Comparison of ENCODE assay signal across 29 cellular contexts in genomic region chr16:28905229-28905754, GRCh38.
"Had no signal": no experiment of that assay in that cellular context is flagged by ENCODE, and none has a peak within 500 bp of the region (broad histone marks: within the 10 kb centered on the region; RNA-seq: fewer than 3 reads in every experiment).

No MANE protein-coding gene starts in this region.

- H3K36me3 Mint-ChIP-seq: activated naive CD8-positive, alpha-beta T cell treated with anti-CD3 and anti-CD28 coated beads for 36 hours; T-cell had no signal

- H3K9me3 Mint-ChIP-seq: activated naive CD8-positive, alpha-beta T cell treated with anti-CD3 and anti-CD28 coated beads for 36 hours; activated T-cell treated with anti-CD3 and anti-CD28 coated beads, Interleukin-2, amount 50 U/mL, for 72 hours; nephron; stimulated activated naive B cell treated with anti-CD40 and anti-IgM and Interleukin-4, amounts not matched to agents 10 μg/mL and 1 μg/mL and 100 μg/mL, for 72 hours; T-cell; T-helper 2 cell treated with Interferon-gamma antibody and Interleukin-4, amounts not matched to agents 5 μg/mL and 100 μg/mL, for 36 hours had no signal

- H3K4me1 ChIP-seq: adrenal gland, body of pancreas, esophagus squamous epithelium, prostate gland, stomach, tibial artery, upper lobe of right lung had no signal

- H3K27me3 Mint-ChIP-seq: activated CD4-positive, alpha-beta T cell treated with anti-CD3 and anti-CD28 coated beads for 36 hours; activated naive CD8-positive, alpha-beta T cell treated with anti-CD3 and anti-CD28 coated beads for 36 hours; stimulated activated naive B cell treated with anti-CD40 and anti-IgM and Interleukin-4, amounts not matched to agents 10 μg/mL and 1 μg/mL and 100 μg/mL, for 72 hours; T-cell had no signal

- H3K27me3 ChIP-seq: adrenal gland, body of pancreas, esophagus squamous epithelium, ovary, stomach, tibial artery, upper lobe of right lung had no signal

- H3K27ac Mint-ChIP-seq: activated CD4-positive, alpha-beta T cell treated with anti-CD3 and anti-CD28 coated beads for 36 hours; activated naive CD8-positive, alpha-beta T cell treated with anti-CD3 and anti-CD28 coated beads for 36 hours; activated T-cell treated with anti-CD3 and anti-CD28 coated beads, Interleukin-2, amount 50 U/mL, for 72 hours; nephron; T-cell; T-helper 2 cell treated with Interferon-gamma antibody and Interleukin-4, amounts not matched to agents 5 μg/mL and 100 μg/mL, for 36 hours had no signal

- ATAC-seq: activated CD4-positive, alpha-beta T cell treated with anti-CD3 and anti-CD28 coated beads for 36 hours; activated T-cell treated with anti-CD3 and anti-CD28 coated beads, Interleukin-2, amount 50 U/mL, for 72 hours; body of pancreas; left ventricle myocardium superior; stimulated activated naive B cell treated with anti-CD40 and anti-IgM and Interleukin-4, amounts not matched to agents 10 μg/mL and 1 μg/mL and 100 μg/mL, for 72 hours; T-cell; upper lobe of right lung had no signal

- H3K4me3 ChIP-seq: adrenal gland, body of pancreas, esophagus squamous epithelium, ovary, prostate gland, smooth muscle cell, stomach, tibial artery, upper lobe of right lung had no signal

- H3K27ac ChIP-seq: adrenal gland, body of pancreas, epithelial cell of prostate, esophagus squamous epithelium, ovary, prostate gland, stomach, tibial artery, upper lobe of right lung had no signal

- H3K4me3 Mint-ChIP-seq: activated CD4-positive, alpha-beta T cell treated with anti-CD3 and anti-CD28 coated beads for 36 hours; activated naive CD8-positive, alpha-beta T cell treated with anti-CD3 and anti-CD28 coated beads for 36 hours; activated T-cell treated with anti-CD3 and anti-CD28 coated beads, Interleukin-2, amount 50 U/mL, for 72 hours; nephron; stimulated activated naive B cell treated with anti-CD40 and anti-IgM and Interleukin-4, amounts not matched to agents 10 μg/mL and 1 μg/mL and 100 μg/mL, for 72 hours; T-cell; T-helper 2 cell treated with Interferon-gamma antibody and Interleukin-4, amounts not matched to agents 5 μg/mL and 100 μg/mL, for 36 hours had no signal

- H3K9me3 ChIP-seq: adrenal gland, body of pancreas, esophagus squamous epithelium, ovary, prostate gland, stomach, tibial artery, upper lobe of right lung had no signal

- H3K36me3 ChIP-seq: ovary had no signal

- H3K4me1 Mint-ChIP-seq: nephron had no signal

- DNase-seq: activated CD4-positive, alpha-beta T cell treated with anti-CD3 and anti-CD28 coated beads for 36 hours; activated CD4-positive, alpha-beta T cell treated with anti-CD3 and anti-CD28 coated beads, Interleukin-2, amount 50 U/mL, for 4 hours; activated CD4-positive, CD25-positive, alpha-beta regulatory T cell; activated naive CD4-positive, alpha-beta T cell; activated naive CD8-positive, alpha-beta T cell treated with anti-CD3 and anti-CD28 coated beads for 36 hours; activated T-cell treated with anti-CD3 and anti-CD28 coated beads for 4 hours; activated T-cell treated with anti-CD3 and anti-CD28 coated beads, Interleukin-2, amount 50 U/mL, for 72 hours; adrenal gland; aorta; body of pancreas; dermis blood vessel endothelial cell; effector CD4-positive, alpha-beta T cell; esophagus squamous epithelium; glutamatergic neuron; left ventricle myocardium superior; ovary; stimulated activated CD4-positive, alpha-beta T cell treated with anti-CD3 and anti-CD28 coated beads, Interleukin-1b, Interleukin-23, amount 100 ng/mL, for 48 hours; stimulated activated CD4-positive, alpha-beta T cell treated with anti-CD3 and anti-CD28 coated beads, Interleukin-4, amount 100 ng/mL, for 4 hours; stimulated activated CD8-positive, alpha-beta memory T cell treated with anti-CD3 and anti-CD28 coated beads, Interleukin-4, amount 100 ng/mL, for 48 hours; stimulated activated naive B cell treated with anti-CD40 and anti-IgM and Interleukin-4, amounts not matched to agents 10 μg/mL and 1 μg/mL and 100 μg/mL, for 72 hours; stomach; T-cell; tibial artery; upper lobe of right lung had no signal
